In the genomic region with DNA sequence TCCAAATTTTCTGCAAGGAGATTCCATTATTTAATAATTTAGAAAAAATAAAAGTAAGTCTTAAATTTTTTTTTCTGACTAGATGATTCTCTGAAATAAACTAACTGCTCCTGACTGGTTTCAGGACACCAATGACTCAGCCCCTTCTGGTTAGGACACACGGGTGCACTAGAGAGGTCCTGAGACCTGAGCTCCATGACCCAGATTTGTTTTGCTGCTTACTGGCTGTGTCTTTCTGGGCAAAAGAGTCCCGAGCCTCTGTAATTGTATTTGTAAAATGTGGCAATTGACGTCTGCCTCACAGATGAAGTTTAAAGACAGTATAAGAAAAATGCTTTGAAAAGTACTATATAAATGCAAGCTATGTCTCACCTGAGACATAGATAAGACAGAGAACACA, we compare ENCODE assay signal across 17 cellular contexts.
DNase-seq lines count a peak whose midpoint lies in the region; ATAC-seq and TF ChIP-seq lines count a peak whose summit lies in the region.
"Had no signal": no experiment of that assay in that cellular context is flagged by ENCODE, and none has a peak within 500 bp of the region (broad histone marks: within the 10 kb centered on the region; RNA-seq: fewer than 3 reads in every experiment).

No MANE protein-coding gene starts in this region.

- POLR2A ChIA-PET in MCF 10A (lab: Yijun Ruan, JAX) = no interaction called here

- TF ChIP-seq CTCF in MCF 10A (IDR thresholded peaks at IDR 0.05; ENCODE audit: unreplicated experiment) (no peak), mammary epithelial cell (conservative IDR thresholded peaks at IDR 0.05 in 1 of 2, IDR thresholded peaks at IDR 0.05 in 1 of 2; ENCODE audit: extremely low read depth in 1 of 2, insufficient read depth in 1 of 2, low read depth in 1 of 2, low read length in 2 of 2) (no peak)

- 50% methylated on average over 2 of the region's 3 CpGs for WGBS in mammary epithelial cell (ENCODE audit: low coverage, missing lambda C conversion rate)

- intact Hi-C loops in MCF 10A (cut with micrococcal nuclease) (no loop called here), mammary epithelial cell (cut with micrococcal nuclease) (loop anchor here (10.0 kb wide), 1 partner anchor 45 kb away; no protein-coding TSS in a partner anchor)
- intact Hi-C loops in activated naive CD4-positive, alpha-beta T cell treated with anti-CD3 and anti-CD28 coated beads for 36 hours (cut with micrococcal nuclease) = no loop called here

- ATAC-seq in activated CD8-positive, alpha-beta memory T cell treated with anti-CD3 and anti-CD28 coated beads, Interleukin-2, amount 10 ng/mL, durations not matched to agents 7 days and 5 days = no peak
- no peak for ATAC-seq in GM18511 (IDR thresholded peaks at IDR 0.05; ENCODE audit: unreplicated experiment)

- no peak overlapping the region for H3K4me3 ChIP-seq in mammary epithelial cell (replicated peaks in 1 of 3; ENCODE audit: insufficient read depth in 1 of 3, low read depth in 2 of 3, low read length in 3 of 3)

- H3K4me1 ChIP-seq in mammary epithelial cell (ENCODE audit: insufficient read depth, low read length) = no peaks in the 10 kb centered on the region

- BruUV-seq in MCF 10A (replicated peaks; lab: Mats Ljungman, UMichigan) = no TSS peak
- no TSS peak for BruUV-seq in mammary epithelial cell (replicated peaks; lab: Mats Ljungman, UMichigan)

- dilution Hi-C loops in mammary epithelial cell (cut with HindIII; ENCODE audit: low sequenced_read_pairs) = no loop called here

- H3K79me2 ChIP-seq in mammary epithelial cell (ENCODE audit: insufficient read depth, low read length) = no peaks in the 10 kb centered on the region

- H3K4me1 Mint-ChIP-seq in MCF 10A (ENCODE audit: insufficient read depth, unreplicated experiment) = no peaks in the 10 kb centered on the region
- H3K4me1 Mint-ChIP-seq in activated CD8-positive, alpha-beta memory T cell treated with anti-CD3 and anti-CD28 coated beads, Interleukin-2, amount 10 ng/mL, durations not matched to agents 7 days and 5 days = no peaks in the 10 kb centered on the region
- H3K4me1 Mint-ChIP-seq in activated naive CD4-positive, alpha-beta T cell treated with anti-CD3 and anti-CD28 coated beads for 36 hours (ENCODE audit: low read depth) = no peaks in the 10 kb centered on the region
- H3K4me1 Mint-ChIP-seq: IgD-negative memory B cell had no signal

- H3K9ac ChIP-seq in mammary epithelial cell (ENCODE audit: insufficient read depth, low read length) = no peak overlapping the region

- H3K36me3 Mint-ChIP-seq in MCF 10A (ENCODE audit: insufficient read depth, unreplicated experiment) = no peaks in the 10 kb centered on the region
- H3K36me3 Mint-ChIP-seq in activated CD8-positive, alpha-beta memory T cell treated with anti-CD3 and anti-CD28 coated beads, Interleukin-2, amount 10 ng/mL, durations not matched to agents 7 days and 5 days = no peaks in the 10 kb centered on the region
- H3K36me3 Mint-ChIP-seq in activated naive CD4-positive, alpha-beta T cell treated with anti-CD3 and anti-CD28 coated beads for 36 hours (ENCODE audit: low read depth) = no peaks in the 10 kb centered on the region
- H3K36me3 Mint-ChIP-seq: IgD-negative memory B cell had no signal

- no peak overlapping the region for H3K4me2 ChIP-seq in mammary epithelial cell (ENCODE audit: insufficient read depth, low read depth, low read length)

- peaks cover 30% of the 10 kb centered on the region for H3K27me3 Mint-ChIP-seq in MCF 10A (ENCODE audit: insufficient read depth, unreplicated experiment)
- H3K27me3 Mint-ChIP-seq in activated CD8-positive, alpha-beta memory T cell treated with anti-CD3 and anti-CD28 coated beads, Interleukin-2, amount 10 ng/mL, durations not matched to agents 7 days and 5 days = peaks cover 20% of the 10 kb centered on the region
- H3K27me3 Mint-ChIP-seq in activated naive CD4-positive, alpha-beta T cell treated with anti-CD3 and anti-CD28 coated beads for 36 hours (ENCODE audit: low read depth) = peaks cover 2% of the 10 kb centered on the region
- H3K27me3 Mint-ChIP-seq: IgD-negative memory B cell had no signal

- H3K27me3 ChIP-seq in mammary epithelial cell (ENCODE audit: insufficient read depth, low read length) = peaks cover 3% of the 10 kb centered on the region

- in situ Hi-C loops in mammary epithelial cell (cut with MboI; ENCODE audit: low sequenced_read_pairs in 2 of 2) = no loop called here

- no peaks in the 10 kb centered on the region for H4K20me1 ChIP-seq in mammary epithelial cell (ENCODE audit: insufficient read depth, low read length)

- H3K27ac ChIP-seq in mammary epithelial cell (ENCODE audit: insufficient read depth, low read depth, low read length) = no peak overlapping the region
- peak overlapping the region; percentile 92 for H3K27ac ChIP-seq in angular gyrus (ENCODE audit: low read depth, low read length)
- H3K27ac ChIP-seq in temporal lobe (ENCODE audit: low read depth, low read length) = peak overlapping the region; percentile 99
- H3K27ac ChIP-seq: C4-2B, RWPE1 had no signal

- peak; percentile 3 for DNase-seq in MCF 10A (ENCODE audit: unreplicated experiment)
- DNase-seq in mammary epithelial cell = no peak
- DNase-seq in globus pallidus (ENCODE audit: low spot score) = peak; percentile 51
- no peak for DNase-seq in activated CD8-positive, alpha-beta memory T cell treated with anti-CD3 and anti-CD28 coated beads, Interleukin-2, amount 10 ng/mL, durations not matched to agents 7 days and 5 days
- no peak for DNase-seq in activated naive CD4-positive, alpha-beta T cell treated with anti-CD3 and anti-CD28 coated beads for 36 hours
- DNase-seq: HCEC 1CT, NCI-H1048, NCI-H146, NCI-H2081 treated with DMSO at 0.1 percent for 48 hours, NCI-H226, NCI-H526 had no signal

- H3K4me3 Mint-ChIP-seq in MCF 10A (ENCODE audit: unreplicated experiment) = no peak overlapping the region
- no peak overlapping the region for H3K4me3 Mint-ChIP-seq in activated CD8-positive, alpha-beta memory T cell treated with anti-CD3 and anti-CD28 coated beads, Interleukin-2, amount 10 ng/mL, durations not matched to agents 7 days and 5 days
- no peak overlapping the region for H3K4me3 Mint-ChIP-seq in activated naive CD4-positive, alpha-beta T cell treated with anti-CD3 and anti-CD28 coated beads for 36 hours
- H3K4me3 Mint-ChIP-seq: IgD-negative memory B cell had no signal

- CTCF ChIA-PET in MCF 10A (lab: Yijun Ruan, JAX) (interaction anchor here (0.6 to 0.7 kb wide), 2 partner anchors 315 to 969 kb away, joined by 3 read pairs; no protein-coding TSS in a partner anchor), mammary epithelial cell (lab: Charles Lee; ENCODE audit: low non-redundant PET) (no interaction called here)
- CTCF ChIA-PET in activated CD8-positive, alpha-beta memory T cell treated with anti-CD3 and anti-CD28 coated beads, Interleukin-2, amount 10 ng/mL, durations not matched to agents 7 days and 5 days (lab: Charles Lee) = no interaction called here
- CTCF ChIA-PET in activated naive CD4-positive, alpha-beta T cell treated with anti-CD3 and anti-CD28 coated beads for 36 hours (lab: Charles Lee) = no interaction called here

- H2AFZ ChIP-seq in mammary epithelial cell (ENCODE audit: low read depth, low read length) = no peak overlapping the region

- no peak overlapping the region for H3K27ac Mint-ChIP-seq in MCF 10A (ENCODE audit: low read depth, unreplicated experiment)
- no peak overlapping the region for H3K27ac Mint-ChIP-seq in activated CD8-positive, alpha-beta memory T cell treated with anti-CD3 and anti-CD28 coated beads, Interleukin-2, amount 10 ng/mL, durations not matched to agents 7 days and 5 days
- H3K27ac Mint-ChIP-seq in activated naive CD4-positive, alpha-beta T cell treated with anti-CD3 and anti-CD28 coated beads for 36 hours = no peak overlapping the region
- H3K27ac Mint-ChIP-seq: IgD-negative memory B cell had no signal

- no peaks in the 10 kb centered on the region for H3K36me3 ChIP-seq in mammary epithelial cell (ENCODE audit: insufficient read depth, low read length)

- no peaks in the 10 kb centered on the region for H3K9me3 ChIP-seq in mammary epithelial cell (replicated peaks; ENCODE audit: insufficient read depth, low read length)

- no peaks in the 10 kb centered on the region for H3K9me3 Mint-ChIP-seq in MCF 10A (ENCODE audit: unreplicated experiment)
- no peaks in the 10 kb centered on the region for H3K9me3 Mint-ChIP-seq in activated CD8-positive, alpha-beta memory T cell treated with anti-CD3 and anti-CD28 coated beads, Interleukin-2, amount 10 ng/mL, durations not matched to agents 7 days and 5 days (ENCODE audit: low read depth)
- no peaks in the 10 kb centered on the region for H3K9me3 Mint-ChIP-seq in activated naive CD4-positive, alpha-beta T cell treated with anti-CD3 and anti-CD28 coated beads for 36 hours
- H3K9me3 Mint-ChIP-seq: IgD-negative memory B cell had no signal

Comparison
In these comparisons a context has a peak if more than half of its experiments do, and no peak if none do; other contexts are left out.
1. DNase-seq: peak in MCF 10A (single experiment) and globus pallidus (single experiment); none in mammary epithelial cell (single experiment), activated CD8-positive, alpha-beta memory T cell treated with anti-CD3 and anti-CD28 coated beads, Interleukin-2, amount 10 ng/mL, durations not matched to agents 7 days and 5 days (single experiment) and activated naive CD4-positive, alpha-beta T cell treated with anti-CD3 and anti-CD28 coated beads for 36 hours (single experiment).